ENCODE assay signal across 28 cellular contexts in the genomic region with DNA sequence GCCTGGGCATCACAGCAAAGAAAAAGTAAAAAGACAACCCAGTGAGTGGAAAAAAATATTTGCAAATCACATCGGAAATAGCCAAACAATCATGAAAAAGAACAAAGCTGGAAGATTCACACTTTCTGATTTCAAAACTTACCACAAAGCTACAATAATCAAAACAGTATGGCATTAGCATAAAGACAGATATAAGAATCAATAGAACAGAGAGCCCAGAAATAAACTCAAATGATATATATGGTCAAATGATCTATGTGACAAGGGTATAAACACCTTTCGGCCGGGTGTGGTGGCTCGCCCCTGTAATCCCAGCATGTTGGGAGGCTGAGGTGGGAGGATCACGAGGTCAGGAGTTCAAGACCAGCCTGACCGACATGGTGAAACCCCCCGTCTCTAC. TPM values are rescaled to one million over a fixed set of nuclear protein-coding genes. Genes with fewer than 3 reads are reported as not detected.
"Had no signal": no experiment of that assay in that cellular context is flagged by ENCODE, and none has a peak within 500 bp of the region (broad histone marks: within the 10 kb centered on the region; RNA-seq: fewer than 3 reads in every experiment).

No MANE protein-coding gene starts in this region.

- H3K9me3 ChIP-seq: stomach, suprapubic skin, testis, thoracic aorta, thyroid gland, transverse colon, upper lobe of left lung, upper lobe of right lung, uterus, vagina had no signal

- H3K27ac ChIP-seq: stomach, suprapubic skin, testis, thoracic aorta, thyroid gland, tibial artery, tibial nerve, transverse colon, upper lobe of left lung, upper lobe of right lung, uterus, vagina had no signal

- H3K4me1 ChIP-seq: testis, tibial artery, tibial nerve, transverse colon, upper lobe of right lung, uterus, vagina had no signal

- ATAC-seq: stimulated activated effector memory CD8-positive, alpha-beta T cell treated with anti-CD3 and anti-CD28 coated beads, Interleukin-12 subunit alpha, Interleukin-12 subunit beta, amount 100 ng/mL, for 72 hours; stimulated activated memory B cell treated with anti-CD40 and anti-IgM and Interleukin-4, amounts not matched to agents 10 μg/mL and 1 μg/mL and 100 μg/mL, for 72 hours; stimulated activated naive B cell treated with anti-CD40 and anti-IgM and Interleukin-4, amounts not matched to agents 10 μg/mL and 1 μg/mL and 100 μg/mL, for 72 hours; stimulated activated naive CD8-positive, alpha-beta T cell treated with anti-CD3 and anti-CD28 coated beads, Interleukin-15, amount 100 ng/mL, for 72 hours; stimulated activated naive CD8-positive, alpha-beta T cell treated with anti-CD3 and anti-CD28 coated beads, Interleukin-15, Interleukin-2, amounts not matched to agents 100 U/mL and 50 U/mL, for 24 hours; upper lobe of right lung had no signal

- DNase-seq: stimulated activated CD4-positive, alpha-beta T cell treated with anti-CD3 and anti-CD28 coated beads, Interleukin-2, amount 100 ng/mL, for 48 hours; stimulated activated CD4-positive, alpha-beta T cell treated with anti-CD3 and anti-CD28 coated beads, Interleukin-4, amount 100 ng/mL, for 1 hour; stimulated activated CD4-positive, alpha-beta T cell treated with anti-CD3 and anti-CD28 coated beads, Interleukin-4, amount 100 ng/mL, for 24 hours; stimulated activated CD4-positive, alpha-beta T cell treated with anti-CD3 and anti-CD28 coated beads, Interleukin-4, amount 100 ng/mL, for 4 hours; stimulated activated CD8-positive, alpha-beta memory T cell treated with anti-CD3 and anti-CD28 coated beads, Interleukin-4, amount 100 ng/mL, for 48 hours; stimulated activated naive B cell treated with anti-CD40 and anti-IgM and Interleukin-4, amounts not matched to agents 10 μg/mL and 1 μg/mL and 100 μg/mL, for 72 hours; stimulated activated naive CD4-positive, alpha-beta T cell; stimulated activated naive CD4-positive, alpha-beta T cell treated with Interleukin-2 at 50 U/mL for 16 hours; stimulated activated naive CD8-positive, alpha-beta T cell treated with anti-CD3 and anti-CD28 coated beads, Interleukin-15, amount 100 ng/mL, for 72 hours; stimulated activated naive CD8-positive, alpha-beta T cell treated with anti-CD3 and anti-CD28 coated beads, Interleukin-15, Interleukin-2, amounts not matched to agents 100 U/mL and 50 U/mL, for 24 hours; stomach; substantia nigra; testis; thyroid gland; tibial artery; transverse colon; trophoblast cell; upper lobe of left lung; upper lobe of right lung; uterus had no signal

- H3K36me3 ChIP-seq: stomach, suprapubic skin, thoracic aorta, thyroid gland, tibial artery, tibial nerve, transverse colon, upper lobe of left lung, upper lobe of right lung, uterus, vagina had no signal

- FAIRE-seq: urothelium cell line had no signal

- H3K4me3 ChIP-seq: stomach, suprapubic skin, testis, thoracic aorta, thyroid gland, tibial artery, tibial nerve, transverse colon, upper lobe of left lung, upper lobe of right lung, uterus, vagina had no signal

- H3K27me3 ChIP-seq: stomach, suprapubic skin, testis, thyroid gland, tibial artery, tibial nerve, transverse colon, upper lobe of left lung, upper lobe of right lung, uterus, vagina had no signal

RNA-seq across cellular contexts. Expression of a gene that starts 39.7 kb away (rescaled TPM):
- total RNA-seq: temporal lobe, thoracic aorta, thyroid gland, tibial nerve had no signal

RNA-seq across cellular contexts. Expression of a gene that starts 44.5 kb away (rescaled TPM):
- total RNA-seq: thoracic aorta had no signal
